ENCODE assay signal across 8 cellular contexts in genomic region chr19:6459356-6460098, GRCh38. TPM values are rescaled to one million over a fixed set of nuclear protein-coding genes. Genes with fewer than 3 reads are reported as not detected.
DNase-seq lines count a peak whose midpoint lies in the region; ATAC-seq and TF ChIP-seq lines count a peak whose summit lies in the region.

TSS of gene SLC25A23 (minus strand) at chr19:6459792. CDS start at chr19:6459628, 164 bp downstream.

- H3K36me3 ChIP-seq in Loucy (ENCODE audit: insufficient read depth, low read length) (no peaks in the 10 kb centered on the region), iPS-18a (ENCODE audit: control insufficient read depth, low read depth, low read length) (no peaks in the 10 kb centered on the region), skeletal muscle satellite cell (ENCODE audit: insufficient read depth, low read length) (no peaks in the 10 kb centered on the region)

- peak; percentile 22 for ATAC-seq in GM21576 (IDR thresholded peaks at IDR 0.05; ENCODE audit: unreplicated experiment)

- peak within 1 kb of the TSS; percentile 96 for H2AFZ ChIP-seq in Loucy (ENCODE audit: low read length)

- peak; percentile 58 for DNase-seq in DMS79 treated with DMSO at 0.1 percent for 48 hours (lab: John Stamatoyannopoulos, UW)
- peak; percentile 44 for DNase-seq in T1000 (lab: John Stamatoyannopoulos, UW)
- peak; percentile 56 for DNase-seq in brain pericyte (ENCODE audit: low read depth, low spot score)
- DNase-seq in NCI-H1048 (lab: John Stamatoyannopoulos, UW) = no peak

- no peaks in the 10 kb centered on the region for H3K27me3 ChIP-seq in Loucy (ENCODE audit: insufficient read depth, low read length, poor library complexity, severe bottlenecking)
- peaks cover 12% of the 10 kb centered on the region for H3K27me3 ChIP-seq in iPS-18a (ENCODE audit: control insufficient read depth, insufficient read depth, low read length)
- H3K27me3 ChIP-seq in skeletal muscle satellite cell (ENCODE audit: control insufficient read depth, insufficient read depth, low read length) = peaks cover 17% of the 10 kb centered on the region

- H3K4me3 ChIP-seq in Loucy (ENCODE audit: low read length, poor library complexity, severe bottlenecking) (peak within 1 kb of the TSS; percentile 78), iPS-18a (ENCODE audit: low read length) (peak within 1 kb of the TSS; percentile 74), skeletal muscle satellite cell (ENCODE audit: low read length) (peak within 1 kb of the TSS; percentile 74)

- no peaks in the 10 kb centered on the region for H3K9me2 ChIP-seq in Loucy (replicated peaks; ENCODE audit: low read depth, low read length)

- TF ChIP-seq CTCF in Loucy (conservative IDR thresholded peaks at IDR 0.05; ENCODE audit: low read length) = no peak

- H3K9ac ChIP-seq in Loucy (ENCODE audit: low read depth, low read length, poor library complexity, severe bottlenecking) (peak within 1 kb of the TSS; percentile 48), iPS-18a (ENCODE audit: low read length) (peak within 1 kb of the TSS; percentile 38), skeletal muscle satellite cell (ENCODE audit: low read depth, low read length) (peak within 1 kb of the TSS; percentile 30)

- no peaks in the 10 kb centered on the region for H4K20me1 ChIP-seq in Loucy (ENCODE audit: insufficient read depth, low read length, poor library complexity, severe bottlenecking)

- peaks cover 5% of the 10 kb centered on the region; the same call in 1 of the 2 replicates for H3K79me2 ChIP-seq in Loucy (ENCODE audit: insufficient read depth, low read length)

- H3F3A ChIP-seq in Loucy (ENCODE audit: low read depth) = no peaks in the 10 kb centered on the region

- H3K4me2 ChIP-seq in Loucy (ENCODE audit: low read depth, low read length, poor library complexity, severe bottlenecking) (peak within 1 kb of the TSS; percentile 88), skeletal muscle satellite cell (ENCODE audit: low read length) (peak within 1 kb of the TSS; percentile 80)

- H3K9me3 ChIP-seq in Loucy (ENCODE audit: insufficient read depth, low read depth, low read length) (no peaks in the 10 kb centered on the region), iPS-18a (ENCODE audit: control insufficient read depth, low read depth, low read length) (no peaks in the 10 kb centered on the region), skeletal muscle satellite cell (replicated peaks; ENCODE audit: low read length) (no peaks in the 10 kb centered on the region)

- H3K4me1 ChIP-seq in Loucy (ENCODE audit: insufficient read depth, low read length, poor library complexity, severe bottlenecking) (peaks cover 12% of the 10 kb centered on the region), iPS-18a (ENCODE audit: control insufficient read depth, low read depth, low read length) (no peaks in the 10 kb centered on the region), skeletal muscle satellite cell (ENCODE audit: control insufficient read depth, insufficient read depth, low read length) (peaks cover 5% of the 10 kb centered on the region)

- no peak within 1 kb of the TSS for H3K27ac ChIP-seq in iPS-18a (ENCODE audit: low read length)

RNA-seq across cellular contexts. Expression of gene SLC25A23, which starts in this region (rescaled TPM):
- total RNA-seq in skeletal muscle satellite cell (2012; rRNA removed) = 6.6 and 16.2 TPM in 2 replicates
